In the genomic region with DNA sequence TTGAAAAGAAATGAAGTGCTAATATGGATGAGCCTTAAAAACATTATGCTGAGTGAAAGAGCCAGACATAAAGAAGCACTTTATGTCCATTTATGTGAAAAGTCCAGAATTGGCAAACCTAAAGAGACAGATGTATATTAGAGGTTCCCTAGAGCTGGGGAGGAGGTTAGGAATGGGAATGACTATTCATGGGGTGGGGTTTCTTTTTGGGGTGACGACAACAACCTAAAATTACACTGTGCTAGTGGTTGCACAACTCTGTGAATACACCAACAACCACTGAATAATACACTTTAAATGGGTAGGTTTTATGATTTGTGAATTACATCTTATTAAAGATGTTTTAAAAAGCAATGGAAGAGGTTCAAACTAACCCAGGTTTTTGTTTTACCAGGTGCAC, we compare ENCODE assay signal across 26 cellular contexts.
"Had no signal": no experiment of that assay in that cellular context is flagged by ENCODE, and none has a peak within 500 bp of the region (broad histone marks: within the 10 kb centered on the region; RNA-seq: fewer than 3 reads in every experiment).

No MANE protein-coding gene starts in this region.

- H3K36me3 ChIP-seq: colonic mucosa, esophagus squamous epithelium, gastroesophageal sphincter, heart left ventricle, left lung, lower lobe of right lung had no signal

- H3K4me3 ChIP-seq: colonic mucosa, esophagus squamous epithelium, gastroesophageal sphincter, heart left ventricle, hepatocyte, left lung, lower lobe of right lung had no signal

- H3K36me3 Mint-ChIP-seq: immature natural killer cell; naive thymus-derived CD8-positive, alpha-beta T cell had no signal

- FAIRE-seq: endometrium, frontal cortex had no signal

- H3K9me3 ChIP-seq: colonic mucosa, esophagus squamous epithelium, gastroesophageal sphincter, heart left ventricle, left lung, lower lobe of right lung had no signal

- ATAC-seq: effector memory CD8-positive, alpha-beta T cell; esophagus mucosa; gastroesophageal sphincter; heart left ventricle; left cardiac atrium; left lung; left ventricle myocardium superior; lower lobe of right lung; naive thymus-derived CD8-positive, alpha-beta T cell had no signal

- H3K27me3 Mint-ChIP-seq: dendritic cell treated with granulocyte-macrophage colony-stimulating factor and Interleukin-4, amounts not matched to agents 40 ng/mL and 50 ng/mL, for 4 days; naive thymus-derived CD8-positive, alpha-beta T cell had no signal

- H3K27ac ChIP-seq: colonic mucosa, epithelial cell of prostate, esophagus squamous epithelium, gastroesophageal sphincter, heart left ventricle, hepatocyte, left lung, lower lobe of right lung had no signal

- H3K4me2 ChIP-seq: hepatocyte had no signal

- H2AFZ ChIP-seq: hepatocyte had no signal

- H3K27ac Mint-ChIP-seq: dendritic cell treated with granulocyte-macrophage colony-stimulating factor and Interleukin-4, amounts not matched to agents 40 ng/mL and 50 ng/mL, for 4 days; effector memory CD8-positive, alpha-beta T cell; endodermal cell; immature natural killer cell; naive thymus-derived CD8-positive, alpha-beta T cell had no signal

- H3K79me2 ChIP-seq: hepatocyte had no signal

- H3K4me1 ChIP-seq: colonic mucosa had no signal

- H3K9me3 Mint-ChIP-seq: dendritic cell treated with granulocyte-macrophage colony-stimulating factor and Interleukin-4, amounts not matched to agents 40 ng/mL and 50 ng/mL, for 4 days; effector memory CD8-positive, alpha-beta T cell; endodermal cell; immature natural killer cell; naive thymus-derived CD8-positive, alpha-beta T cell had no signal

- DNase-seq: colonic mucosa; cortex of kidney; effector CD8-positive, alpha-beta T cell; effector memory CD8-positive, alpha-beta T cell; endodermal cell; erythroblast; esophagus squamous epithelium; heart left ventricle; hypothalamus; immature natural killer cell; islet precursor cell; left cardiac atrium; left lung; left ventricle myocardium superior; lower lobe of right lung; mesendoderm; midbrain; naive thymus-derived CD8-positive, alpha-beta T cell had no signal

- H3K27me3 ChIP-seq: colonic mucosa, esophagus squamous epithelium, foreskin keratinocyte, gastroesophageal sphincter, heart left ventricle, hepatocyte, left lung had no signal

- H3K4me3 Mint-ChIP-seq: dendritic cell treated with granulocyte-macrophage colony-stimulating factor and Interleukin-4, amounts not matched to agents 40 ng/mL and 50 ng/mL, for 4 days; effector memory CD8-positive, alpha-beta T cell; endodermal cell; immature natural killer cell; naive thymus-derived CD8-positive, alpha-beta T cell had no signal
